11 cellular contexts compared by ENCODE assay signal in genomic region chr19:3055741-3056453, GRCh38. TPM values are rescaled to one million over a fixed set of nuclear protein-coding genes. Genes with fewer than 3 reads are reported as not detected.
DNase-seq lines count a peak whose midpoint lies in the region; ATAC-seq, FAIRE-seq and TF ChIP-seq lines count a peak whose summit lies in the region.
"Had no signal": no experiment of that assay in that cellular context is flagged by ENCODE, and none has a peak within 500 bp of the region (broad histone marks: within the 10 kb centered on the region; RNA-seq: fewer than 3 reads in every experiment).

No MANE protein-coding gene starts in this region.

- intact Hi-C loops in body of pancreas (cut with DNase I): no loop called here
- intact Hi-C loops in ascending aorta (cut with DNase I): loop anchor here (2.0 kb wide), 1 partner anchor 79 kb away; the partner anchor contains the start of gene TLE6

- TF ChIP-seq POLR2A in body of pancreas (IDR thresholded peaks at IDR 0.05): no peak

- H3K36me3 Mint-ChIP-seq in mesothelial cell of epicardium (peaks cover 17% of the 10 kb centered on the region), progenitor cell of endocrine pancreas (ENCODE audit: insufficient read depth) (peaks cover 30% of the 10 kb centered on the region)

- H3K4me1 Mint-ChIP-seq in mesothelial cell of epicardium: peaks cover 44% of the 10 kb centered on the region
- H3K4me1 Mint-ChIP-seq in progenitor cell of endocrine pancreas (ENCODE audit: low read depth): peaks cover 25% of the 10 kb centered on the region

- H3K4me1 ChIP-seq in BLaER1: peaks cover 77% of the 10 kb centered on the region
- peaks cover 66% of the 10 kb centered on the region for H3K4me1 ChIP-seq in body of pancreas
- H3K4me1 ChIP-seq in ascending aorta: peaks cover 7 to 14% of the 10 kb centered on the region in 2 donors

- H3K36me3 ChIP-seq in BLaER1 (peaks cover 80% of the 10 kb centered on the region), body of pancreas (replicated peaks in 1 of 2; ENCODE audit: insufficient read depth in 1 of 2, low read depth in 2 of 2) (peaks cover 7 to 8% of the 10 kb centered on the region in 2 donors), ascending aorta (peaks cover 37 to 62% of the 10 kb centered on the region in 2 donors)

- no peak overlapping the region for H3K27ac ChIP-seq in BLaER1
- peak overlapping the region; percentile 70 to 95 (median 82) for H3K27ac ChIP-seq in body of pancreas
- H3K27ac ChIP-seq in ascending aorta: peak overlapping the region in 1 of 2 donors; percentile 70

- WGBS in body of pancreas, 2 donors: 19 to 28% methylated on average over 10 to 29 of the region's 31 CpGs

- H3K4me2 ChIP-seq in BLaER1: peak overlapping the region; percentile 36

- H3K4me3 ChIP-seq in BLaER1 (no peak overlapping the region), body of pancreas (no peak overlapping the region), ascending aorta (no peak overlapping the region)

- FAIRE-seq in D721Med (lab: Jason Lieb, UNC): no peak

- H3K4me3 Mint-ChIP-seq in mesothelial cell of epicardium (peak overlapping the region; percentile 13), progenitor cell of endocrine pancreas (ENCODE audit: low read depth) (no peak overlapping the region)
- H3K4me3 Mint-ChIP-seq: stimulated activated naive CD8-positive, alpha-beta T cell treated with anti-CD3 and anti-CD28 coated beads, Interleukin-15, Interleukin-2, amounts not matched to agents 100 ng/mL and 50 ng/mL, for 24 hours had no signal

- H3K27me3 Mint-ChIP-seq in mesothelial cell of epicardium (ENCODE audit: low read depth) (no peaks in the 10 kb centered on the region), progenitor cell of endocrine pancreas (no peaks in the 10 kb centered on the region)
- H3K27me3 Mint-ChIP-seq: stimulated activated naive CD8-positive, alpha-beta T cell treated with anti-CD3 and anti-CD28 coated beads, Interleukin-15, Interleukin-2, amounts not matched to agents 100 ng/mL and 50 ng/mL, for 24 hours had no signal

- H3K27ac Mint-ChIP-seq in mesothelial cell of epicardium: peak overlapping the region; percentile 93
- H3K27ac Mint-ChIP-seq in progenitor cell of endocrine pancreas: no peak overlapping the region
- H3K27ac Mint-ChIP-seq: stimulated activated naive CD8-positive, alpha-beta T cell treated with anti-CD3 and anti-CD28 coated beads, Interleukin-15, Interleukin-2, amounts not matched to agents 100 ng/mL and 50 ng/mL, for 24 hours had no signal

- H3K9me3 ChIP-seq in BLaER1 (no peaks in the 10 kb centered on the region), body of pancreas (no peaks in the 10 kb centered on the region), ascending aorta (no peaks in the 10 kb centered on the region)

- TF ChIP-seq CTCF in body of pancreas (IDR thresholded peaks at IDR 0.05): no peak
- no peak for TF ChIP-seq CTCF in mesothelial cell of epicardium (IDR thresholded peaks at IDR 0.05; ENCODE audit: unreplicated experiment)
- no peak for TF ChIP-seq CTCF in progenitor cell of endocrine pancreas (IDR thresholded peaks at IDR 0.05; ENCODE audit: unreplicated experiment)
- TF ChIP-seq CTCF in D721Med (IDR thresholded peaks at IDR 0.05; ENCODE audit: insufficient read depth, missing control alignments): no peak
- no peak for TF ChIP-seq CTCF in ascending aorta (IDR thresholded peaks at IDR 0.05)

- H3K9ac ChIP-seq in BLaER1: 0 out of 2 replicates have a peak overlapping the region, but pooled peaks have one; percentile 24

- H4K20me1 ChIP-seq in BLaER1: peaks cover 81% of the 10 kb centered on the region

- H3K9me3 Mint-ChIP-seq in mesothelial cell of epicardium (no peaks in the 10 kb centered on the region), progenitor cell of endocrine pancreas (ENCODE audit: low read depth) (no peaks in the 10 kb centered on the region)
- H3K9me3 Mint-ChIP-seq: activated T-helper 2 cell treated with anti-CD3 and anti-CD28 coated beads, Interferon-gamma antibody, Interleukin-2, Interleukin-4, amounts not matched to agents 10 μg/mL and 5 μg/mL and 100 μg/mL, durations not matched to agents 14 hours and 24 hours and 36 hours; stimulated activated naive CD8-positive, alpha-beta T cell treated with anti-CD3 and anti-CD28 coated beads, Interleukin-15, Interleukin-2, amounts not matched to agents 100 ng/mL and 50 ng/mL, for 24 hours had no signal

- no peaks in the 10 kb centered on the region for H3K27me3 ChIP-seq in BLaER1
- no peaks in the 10 kb centered on the region for H3K27me3 ChIP-seq in body of pancreas
- H3K27me3 ChIP-seq in ascending aorta: no peaks in the 10 kb centered on the region

- DNase-seq in NCI-H1436 treated with DMSO at 0.1 percent for 48 hours (lab: John Stamatoyannopoulos, UW): peak; percentile 84
- DNase-seq in body of pancreas: peak; percentile 74 to 93 (median 90)
- peak in 1 of 2 experiments; percentile 78 for DNase-seq in mesothelial cell of epicardium (ENCODE audit: low spot score in 2 of 2, unreplicated experiment in 2 of 2)
- DNase-seq in progenitor cell of endocrine pancreas (ENCODE audit: low spot score, unreplicated experiment): no peak
- no peak for DNase-seq in D721Med (ENCODE audit: insufficient read length, low spot score)
- DNase-seq in ascending aorta (ENCODE audit: low spot score in 2 of 2): no peak

- ATAC-seq in body of pancreas (peak; percentile 47), GM21825 (IDR thresholded peaks at IDR 0.05; ENCODE audit: unreplicated experiment) (no peak)
- ATAC-seq: right cardiac atrium had no signal

RNA-seq across cellular contexts. Expression of gene TLE5, which starts 6.4 kb away (rescaled TPM):
- total RNA-seq in body of pancreas: 100 to 1,000 TPM; 166 to 254 TPM
- 411 to 417 TPM (median 413 TPM) in 3 replicates for total RNA-seq in mesothelial cell of epicardium
- 469 and 507 TPM in 2 replicates for total RNA-seq in progenitor cell of endocrine pancreas
- total RNA-seq in ascending aorta: 559 TPM

RNA-seq across cellular contexts. Expression of gene TLE2, which starts 26.8 kb away (rescaled TPM):
- total RNA-seq in body of pancreas (10 to 100 TPM; 34.5 to 45.2 TPM), mesothelial cell of epicardium (101 to 103 TPM (median 101 TPM) in 3 replicates), progenitor cell of endocrine pancreas (147 and 160 TPM in 2 replicates), ascending aorta (86.3 TPM)

RNA-seq across cellular contexts. Expression of gene GNA11, which starts 38.3 kb away (rescaled TPM):
- total RNA-seq in body of pancreas: 10 to 100 TPM; 27.2 to 37.2 TPM
- total RNA-seq in mesothelial cell of epicardium: 35.9 to 40.0 TPM (median 36.3 TPM) in 3 replicates
- total RNA-seq in progenitor cell of endocrine pancreas: 37.9 and 39.5 TPM in 2 replicates
- total RNA-seq in ascending aorta: 178 TPM

Comparison
In these comparisons a context has a peak if more than half of its experiments do, and no peak if none do; other contexts are left out.
1. DNase-seq: peak in NCI-H1436 treated with DMSO at 0.1 percent for 48 hours (single experiment) and body of pancreas (4 of 4); none in progenitor cell of endocrine pancreas (single experiment), D721Med (single experiment) and ascending aorta (0 of 2).